1 cellular context compared by ENCODE assay signal in the genomic region with DNA sequence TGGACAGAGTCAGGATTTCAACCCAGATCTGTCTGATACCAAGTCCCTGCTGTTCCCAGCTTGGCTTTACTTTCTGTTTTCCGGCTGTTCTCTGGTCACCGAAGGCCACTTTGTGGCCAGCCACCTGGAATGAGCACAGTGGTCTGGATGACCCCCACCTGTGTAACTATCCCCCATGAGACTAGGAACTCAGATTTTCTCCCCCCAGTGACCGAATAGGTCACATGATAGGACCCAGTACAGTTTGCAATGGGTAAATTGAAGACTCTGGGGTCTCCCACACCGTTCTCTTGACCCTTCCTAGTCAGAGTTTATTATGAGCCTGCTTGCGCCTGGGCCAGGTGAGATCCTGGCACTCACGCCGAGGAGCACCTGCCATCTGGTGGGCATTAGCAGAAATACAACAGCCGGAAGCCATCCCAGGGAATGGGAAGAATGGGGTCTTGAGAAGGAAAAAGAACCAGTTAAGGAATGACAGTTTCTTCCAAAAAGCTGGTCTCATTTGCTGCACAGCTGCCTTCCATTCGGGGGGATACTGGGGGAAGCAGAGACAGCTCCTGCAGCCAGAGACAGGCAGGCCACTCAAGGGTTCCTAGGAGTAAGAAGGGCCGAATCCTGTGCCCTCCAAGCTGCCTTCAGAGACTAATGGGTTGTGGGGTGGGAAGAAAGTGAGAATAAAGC.
TF ChIP-seq lines count a peak whose summit lies in the region.

No MANE protein-coding gene starts in this region.

TF ChIP-seq in H1, 55 proteins besides CTCF, POLR2A, EP300 and RAD21:
- TF ChIP-seq TEAD4 (IDR thresholded peaks at IDR 0.05; ENCODE audit: low read depth, low read length) (0 out of 2 replicates have a peak, but pooled peaks have one; percentile 6), RBBP5 (IDR thresholded peaks at IDR 0.05; ENCODE audit: borderline replicate concordance, low read depth, low read length) (no peak), TBP (IDR thresholded peaks at IDR 0.05; ENCODE audit: low read depth, low read length) (peak; percentile 12; the same call in 1 of the 2 replicates), YY1 (IDR thresholded peaks at IDR 0.05; ENCODE audit: low read depth, low read length) (0 out of 2 replicates have a peak, but pooled peaks have one; percentile 53)
